Comparison of ENCODE assay signal across 19 cellular contexts in the genomic region with DNA sequence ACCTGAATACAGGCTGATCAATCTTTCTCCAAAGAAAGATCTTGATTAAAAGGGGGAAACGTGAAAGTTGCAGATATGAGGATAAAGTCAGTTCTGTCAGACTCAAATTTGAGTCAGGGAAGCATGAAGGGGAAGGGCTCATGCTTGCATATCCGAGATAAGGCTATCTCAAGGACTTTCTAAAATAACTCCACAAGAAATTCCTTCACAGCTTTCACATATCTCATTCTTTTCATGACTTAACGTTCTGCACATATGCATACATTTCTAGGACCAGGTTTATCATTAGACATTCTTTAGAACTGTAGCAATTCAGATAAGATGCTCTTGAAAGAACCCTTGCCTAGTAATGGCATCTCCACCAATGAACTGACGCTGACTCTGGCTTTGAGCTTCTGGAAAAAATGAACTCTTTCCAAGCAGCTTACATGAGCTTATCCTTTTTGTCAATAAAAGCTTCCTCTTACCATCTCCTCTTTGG. TPM values are rescaled to one million over a fixed set of nuclear protein-coding genes. Genes with fewer than 3 reads are reported as not detected.
"Had no signal": no experiment of that assay in that cellular context is flagged by ENCODE, and none has a peak within 500 bp of the region (broad histone marks: within the 10 kb centered on the region; RNA-seq: fewer than 3 reads in every experiment).

No MANE protein-coding gene starts in this region.

- H3K27me3 ChIP-seq: colonic mucosa, hepatocyte, pancreas had no signal

- H3K4me2 ChIP-seq: hepatocyte had no signal

- H3K27ac ChIP-seq: colonic mucosa, foreskin keratinocyte, hepatocyte, left ventricle myocardium inferior, pancreas, tibial artery had no signal

- ATAC-seq: foreskin keratinocyte; left cardiac atrium; pancreas; right cardiac atrium; stimulated activated naive CD8-positive, alpha-beta T cell treated with anti-CD3 and anti-CD28 coated beads, Interleukin-15, Interleukin-2, amounts not matched to agents 100 U/mL and 50 U/mL, for 24 hours had no signal

- H2AFZ ChIP-seq: hepatocyte had no signal

- H3K9me3 Mint-ChIP-seq: nephron had no signal

- H3K36me3 ChIP-seq: colonic mucosa, left ventricle myocardium inferior, pancreas, tibial artery had no signal

- DNase-seq: colonic mucosa; dermis blood vessel endothelial cell; kidney; left cardiac atrium; left ventricle myocardium inferior; mesenchymal stem cell; naive B cell; occipital lobe; pancreas; right cardiac atrium; small intestine; stimulated activated CD4-positive, alpha-beta T cell treated with anti-CD3 and anti-CD28 coated beads, Interleukin-12 subunit alpha, Interleukin-12 subunit beta, amount 100 ng/mL, for 4 hours; stimulated activated naive CD8-positive, alpha-beta T cell treated with anti-CD3 and anti-CD28 coated beads, Interleukin-15, Interleukin-2, amounts not matched to agents 100 U/mL and 50 U/mL, for 24 hours; tibial artery had no signal

- FAIRE-seq: kidney, pancreas, small intestine had no signal

- H3K4me3 ChIP-seq: colonic mucosa, hepatocyte, left ventricle myocardium inferior, lung, pancreas, tibial artery had no signal

- H3K79me2 ChIP-seq: hepatocyte had no signal

- H3K27ac Mint-ChIP-seq: naive B cell, nephron, progenitor cell of endocrine pancreas had no signal

- H3K4me1 ChIP-seq: colonic mucosa, foreskin keratinocyte, left ventricle myocardium inferior, pancreas, tibial artery had no signal

- H3K4me1 Mint-ChIP-seq: naive B cell, nephron had no signal

- H3K36me3 Mint-ChIP-seq: naive B cell had no signal

- H3K4me3 Mint-ChIP-seq: naive B cell, nephron had no signal

- H3K9me3 ChIP-seq: colonic mucosa, left ventricle myocardium inferior, pancreas, tibial artery had no signal

RNA-seq across cellular contexts. Expression of gene SH3GL3, which starts 15.9 kb away (rescaled TPM):
- total RNA-seq: colonic mucosa, dermis blood vessel endothelial cell, left ventricle myocardium inferior had no signal
